Comparison of ENCODE assay signal across 8 cellular contexts in genomic region chr5:175718401-175719108, GRCh38.
DNase-seq lines count a peak whose midpoint lies in the region; ATAC-seq and TF ChIP-seq lines count a peak whose summit lies in the region.

No MANE protein-coding gene starts in this region.

- no peaks in the 10 kb centered on the region for H3K27me3 ChIP-seq in heart left ventricle

- no peak overlapping the region for H3K4me2 ChIP-seq in OCI-LY7 (ENCODE audit: low read length)

- TF ChIP-seq CTCF in OCI-LY7 (conservative IDR thresholded peaks at IDR 0.05; ENCODE audit: low read length) (peak; percentile 87), heart left ventricle (IDR thresholded peaks at IDR 0.05) (peak; percentile 61 to 85 (median 74))

- CTCF ChIA-PET in OCI-LY7 (lab: Charles Lee; ENCODE audit: unreplicated experiment) = no interaction called here

- H3K4me1 ChIP-seq in OCI-LY7 (ENCODE audit: insufficient read depth, low read length, poor library complexity, severe bottlenecking) (no peaks in the 10 kb centered on the region), heart left ventricle (peaks cover 0 to 21% (median 0%) of the 10 kb centered on the region in 12 donors)

- H3K9me2 ChIP-seq in OCI-LY7 (ENCODE audit: insufficient read depth, low read length) = no peaks in the 10 kb centered on the region

- POLR2A ChIA-PET in OCI-LY7 (lab: Charles Lee) = no interaction called here

- no TSS peak for BruUV-seq in OCI-LY7 (replicated peaks; lab: Mats Ljungman, UMichigan)

- WGBS in heart left ventricle, 4 donors = 32 to 34% (median 33%) methylated on average over 8 of the region's 8 CpGs

- TF ChIP-seq POLR2A in heart left ventricle (IDR thresholded peaks at IDR 0.05) = no peak

- H4K20me1 ChIP-seq in OCI-LY7 (ENCODE audit: insufficient read depth, low read length) = no peaks in the 10 kb centered on the region

- H3K36me3 ChIP-seq in OCI-LY7 (ENCODE audit: insufficient read depth, low read length) (no peaks in the 10 kb centered on the region), heart left ventricle (no peaks in the 10 kb centered on the region)

- H3K9me3 ChIP-seq in OCI-LY7 (ENCODE audit: low read length) (no peaks in the 10 kb centered on the region), heart left ventricle (peaks cover 0 to 21% (median 7%) of the 10 kb centered on the region in 12 donors)

- peak in 3 of 4 donors; percentile 35 to 66 (median 35) for ATAC-seq in heart left ventricle
- ATAC-seq in GM19467 (IDR thresholded peaks at IDR 0.05; ENCODE audit: unreplicated experiment) = no peak

- H3K27ac ChIP-seq in OCI-LY7 (ENCODE audit: low read depth, low read length, poor library complexity, severe bottlenecking) (no peak overlapping the region), heart left ventricle (no peak overlapping the region)

- DNase-seq in DMS79 treated with DMSO at 0.1 percent for 48 hours (lab: John Stamatoyannopoulos, UW) (peak; percentile 26), DMS79 (lab: John Stamatoyannopoulos, UW) (no peak), OCI-LY7 (ENCODE audit: low spot score) (peak; percentile 27), activated T-helper 1 cell treated with Interleukin-2 at 50 U/mL for 16 hours (ENCODE audit: low read depth) (peak; percentile 26), heart left ventricle (peak in 3 of 5 donors; percentile 49 to 62 (median 60)), hepatic stellate cell (ENCODE audit: low spot score) (no peak)
- DNase-seq in stimulated activated CD4-positive, alpha-beta T cell treated with anti-CD3 and anti-CD28 coated beads, Interleukin-1b, Interleukin-23, amount 100 ng/mL, for 24 hours (ENCODE audit: low read depth in 4 of 4, low spot score in 1 of 4) = peak; percentile 25 to 62 (median 55)

- H3K79me2 ChIP-seq in OCI-LY7 (ENCODE audit: insufficient read depth, low read depth, low read length) = no peaks in the 10 kb centered on the region

- no peak overlapping the region for H2AFZ ChIP-seq in OCI-LY7 (ENCODE audit: low read length)

- intact Hi-C loops in OCI-LY7 (cut with micrococcal nuclease; ENCODE audit: unreplicated experiment) (loop anchor here (5.0 kb wide), 1 partner anchor 766 kb away; no protein-coding TSS in a partner anchor), heart left ventricle (cut with DNase I) (loop anchor here in 9 of 10 donors (2.0 to 10.0 kb wide), 4 partner anchors 54 to 186 kb away; partner anchors contain the start of gene HRH2 (in 1 of the 9))

- H3K4me3 ChIP-seq in OCI-LY7 (ENCODE audit: low read depth, low read length, poor library complexity, severe bottlenecking) = no peak overlapping the region
- no peak overlapping the region for H3K4me3 ChIP-seq in heart left ventricle

Comparison
In these comparisons a context has a peak if more than half of its experiments do, and no peak if none do; other contexts are left out.
1. DNase-seq: peak in DMS79 treated with DMSO at 0.1 percent for 48 hours (single experiment), OCI-LY7 (single experiment), activated T-helper 1 cell treated with Interleukin-2 at 50 U/mL for 16 hours (single experiment), heart left ventricle (3 of 5) and stimulated activated CD4-positive, alpha-beta T cell treated with anti-CD3 and anti-CD28 coated beads, Interleukin-1b, Interleukin-23, amount 100 ng/mL, for 24 hours (4 of 4); none in DMS79 (single experiment) and hepatic stellate cell (single experiment).